ENCODE assay signal across 9 cellular contexts in the genomic region with DNA sequence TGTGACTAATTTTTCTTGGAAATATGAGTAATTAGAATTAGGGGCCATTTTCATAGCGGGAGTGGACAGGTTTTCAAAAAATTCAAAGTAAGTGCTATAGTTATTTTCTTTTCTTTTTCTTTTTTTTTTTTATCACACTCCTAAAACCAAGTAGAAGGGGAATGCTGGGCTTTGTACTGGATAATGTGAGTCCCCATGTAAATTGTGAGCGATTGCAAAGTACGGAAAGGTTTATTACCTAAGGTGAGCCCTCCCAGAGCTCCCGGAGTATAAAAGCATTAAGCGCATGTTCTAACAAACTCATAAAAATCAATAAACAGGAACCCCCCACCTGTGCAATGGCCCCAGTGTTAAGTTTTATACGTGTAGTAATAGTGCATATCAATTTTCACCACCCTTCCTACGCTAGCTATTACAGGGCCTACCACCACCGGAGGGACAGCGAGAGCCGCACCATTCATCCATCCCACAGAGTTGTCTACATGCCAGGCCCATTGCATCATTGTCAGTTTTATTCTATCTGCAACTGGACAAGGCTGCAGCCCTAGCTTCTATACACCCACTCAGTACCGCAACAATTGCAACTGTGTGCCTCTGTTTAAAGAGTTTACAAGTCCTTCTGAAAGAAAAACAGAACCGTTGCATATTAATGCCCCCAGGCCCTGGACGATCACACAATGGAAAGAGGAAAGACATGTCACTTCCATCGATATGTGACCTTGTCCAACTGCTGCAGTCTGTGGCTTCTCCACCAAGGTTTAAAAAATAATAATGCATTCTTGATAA. TPM values are rescaled to one million over a fixed set of nuclear protein-coding genes. Genes with fewer than 3 reads are reported as not detected.
DNase-seq lines count a peak whose midpoint lies in the region; TF ChIP-seq lines count a peak whose summit lies in the region.
"Had no signal": no experiment of that assay in that cellular context is flagged by ENCODE, and none has a peak within 500 bp of the region (broad histone marks: within the 10 kb centered on the region; RNA-seq: fewer than 3 reads in every experiment).

No MANE protein-coding gene starts in this region.

- H3K4me3 ChIP-seq in skeletal muscle cell (ENCODE audit: low read depth, low read length) = no peak overlapping the region
- no peak overlapping the region for H3K4me3 ChIP-seq in hepatocyte

- no peak overlapping the region for H3K27ac ChIP-seq in hepatocyte

- peaks cover 10% of the 10 kb centered on the region for H4K20me1 ChIP-seq in hepatocyte (ENCODE audit: insufficient read depth, poor library complexity, severe bottlenecking)

- CTCF ChIA-PET in activated naive CD4-positive, alpha-beta T cell treated with anti-CD3 and anti-CD28 coated beads, Interleukin-2, amount 10 ng/mL, durations not matched to agents 7 days and 5 days (lab: Charles Lee) = no interaction called here

- peaks cover 4% of the 10 kb centered on the region for H3K4me1 ChIP-seq in hepatocyte (ENCODE audit: insufficient read depth)

- peaks cover 8% of the 10 kb centered on the region for H3K27me3 Mint-ChIP-seq in activated naive CD4-positive, alpha-beta T cell treated with anti-CD3 and anti-CD28 coated beads, Interleukin-2, amount 10 ng/mL, durations not matched to agents 7 days and 5 days

- H3K4me2 ChIP-seq in hepatocyte = no peak overlapping the region

- peak; percentile 17 for DNase-seq in H4 (ENCODE audit: low spot score)
- peak; percentile 82 for DNase-seq in astrocyte of the hippocampus (ENCODE audit: low read depth, low spot score)
- peak; percentile 78 to 90 for DNase-seq in hippocampal formation (lab: John Stamatoyannopoulos, UW)
- DNase-seq in skeletal muscle cell (ENCODE audit: low read depth) = peak; percentile 48
- DNase-seq in activated naive CD4-positive, alpha-beta T cell treated with anti-CD3 and anti-CD28 coated beads, Interleukin-2, amount 10 ng/mL, durations not matched to agents 7 days and 5 days = no peak
- DNase-seq in hepatocyte (ENCODE audit: low spot score) = no peak
- DNase-seq in activated effector memory CD4-positive, alpha-beta T cell treated with Interleukin-2 at 50 U/mL for 16 hours = no peak
- no peak for DNase-seq in NCI-H69 (lab: John Stamatoyannopoulos, UW)
- DNase-seq: NCI-H2227 treated with DMSO at 0.1 percent for 48 hours had no signal

- H3K27ac Mint-ChIP-seq in activated naive CD4-positive, alpha-beta T cell treated with anti-CD3 and anti-CD28 coated beads, Interleukin-2, amount 10 ng/mL, durations not matched to agents 7 days and 5 days = no peak overlapping the region

- H3K9me3 Mint-ChIP-seq in activated naive CD4-positive, alpha-beta T cell treated with anti-CD3 and anti-CD28 coated beads, Interleukin-2, amount 10 ng/mL, durations not matched to agents 7 days and 5 days = no peaks in the 10 kb centered on the region

- peaks cover 35% of the 10 kb centered on the region for H3K79me2 ChIP-seq in hepatocyte

- no peak overlapping the region for H3K4me3 Mint-ChIP-seq in activated naive CD4-positive, alpha-beta T cell treated with anti-CD3 and anti-CD28 coated beads, Interleukin-2, amount 10 ng/mL, durations not matched to agents 7 days and 5 days

- H3K36me3 ChIP-seq in hepatocyte (replicated peaks; ENCODE audit: insufficient read depth, low read depth) = no peaks in the 10 kb centered on the region

- H3K36me3 Mint-ChIP-seq in activated naive CD4-positive, alpha-beta T cell treated with anti-CD3 and anti-CD28 coated beads, Interleukin-2, amount 10 ng/mL, durations not matched to agents 7 days and 5 days = no peaks in the 10 kb centered on the region

- H3K4me1 Mint-ChIP-seq in activated naive CD4-positive, alpha-beta T cell treated with anti-CD3 and anti-CD28 coated beads, Interleukin-2, amount 10 ng/mL, durations not matched to agents 7 days and 5 days = no peaks in the 10 kb centered on the region

- no peak overlapping the region for H2AFZ ChIP-seq in hepatocyte

- TF ChIP-seq CTCF in hepatocyte (IDR thresholded peaks at IDR 0.05; ENCODE audit: poor library complexity) = no peak

- H3K27me3 ChIP-seq in hepatocyte = peaks cover 77% of the 10 kb centered on the region

- H3K9me2 ChIP-seq in hepatocyte (replicated peaks; ENCODE audit: insufficient read depth) = no peaks in the 10 kb centered on the region

- WGBS in hepatocyte (ENCODE audit: low lambda C conversion rate, missing lambda C conversion rate) = 60% methylated on average over 14 of the region's 14 CpGs

- H3K9me3 ChIP-seq in hepatocyte (ENCODE audit: low read depth) = no peaks in the 10 kb centered on the region

RNA-seq across cellular contexts. Expression of a gene that starts 58.7 kb away (rescaled TPM):
- 14.4 and 17.0 TPM in 2 replicates for total RNA-seq in H4 (2014; rRNA removed; shearing (Covaris generic))
- total RNA-seq in hepatocyte = 35.5 and 38.8 TPM in 2 replicates
- polyA plus RNA-seq in hepatocyte = 17.2 and 17.8 TPM in 2 replicates

Comparison
In these comparisons a context has a peak if more than half of its experiments do, and no peak if none do; other contexts are left out.
1. DNase-seq: peak in H4 (single experiment), astrocyte of the hippocampus (single experiment), hippocampal formation (2 of 2) and skeletal muscle cell (single experiment); none in activated naive CD4-positive, alpha-beta T cell treated with anti-CD3 and anti-CD28 coated beads, Interleukin-2, amount 10 ng/mL, durations not matched to agents 7 days and 5 days (single experiment), hepatocyte (single experiment), activated effector memory CD4-positive, alpha-beta T cell treated with Interleukin-2 at 50 U/mL for 16 hours (single experiment) and NCI-H69 (single experiment).